ENCODE assay signal across 23 cellular contexts in genomic region chr2:159003555-159003954, GRCh38.
"Had no signal": no experiment of that assay in that cellular context is flagged by ENCODE, and none has a peak within 500 bp of the region (broad histone marks: within the 10 kb centered on the region; RNA-seq: fewer than 3 reads in every experiment).

No MANE protein-coding gene starts in this region.

- H3K36me3 Mint-ChIP-seq: activated naive CD4-positive, alpha-beta T cell treated with anti-CD3 and anti-CD28 coated beads, Interleukin-2, amount 50 U/mL, for 24 hours; memory B cell had no signal

- H3K4me3 Mint-ChIP-seq: activated CD4-positive, alpha-beta T cell treated with anti-CD3 and anti-CD28 coated beads, Interleukin-2, amount 10 ng/mL, durations not matched to agents 7 days and 5 days; activated CD8-positive, alpha-beta T cell treated with anti-CD3 and anti-CD28 coated beads for 36 hours; activated naive CD4-positive, alpha-beta T cell treated with anti-CD3 and anti-CD28 coated beads, Interleukin-2, amount 50 U/mL, for 24 hours; brain; dendritic cell treated with granulocyte-macrophage colony-stimulating factor and Interleukin-4, amounts not matched to agents 40 ng/mL and 50 ng/mL, for 4 days; memory B cell; T-helper 2 cell treated with Interferon-gamma antibody and Interleukin-4, amounts not matched to agents 5 μg/mL and 100 μg/mL, for 36 hours had no signal

- H3K4me3 ChIP-seq: mucosa of descending colon, spleen had no signal

- H3K9me3 ChIP-seq: mucosa of descending colon had no signal

- ATAC-seq: activated CD8-positive, alpha-beta T cell treated with anti-CD3 and anti-CD28 coated beads for 36 hours; mucosa of descending colon had no signal

- H3K27ac Mint-ChIP-seq: activated CD4-positive, alpha-beta T cell treated with anti-CD3 and anti-CD28 coated beads, Interleukin-2, amount 10 ng/mL, durations not matched to agents 7 days and 5 days; activated CD8-positive, alpha-beta T cell treated with anti-CD3 and anti-CD28 coated beads for 36 hours; activated naive CD4-positive, alpha-beta T cell treated with anti-CD3 and anti-CD28 coated beads, Interleukin-2, amount 50 U/mL, for 24 hours; dendritic cell treated with granulocyte-macrophage colony-stimulating factor and Interleukin-4, amounts not matched to agents 40 ng/mL and 50 ng/mL, for 4 days; memory B cell; nephron progenitor cell; T-helper 2 cell treated with Interferon-gamma antibody and Interleukin-4, amounts not matched to agents 5 μg/mL and 100 μg/mL, for 36 hours had no signal

- H3K9me3 Mint-ChIP-seq: activated CD4-positive, alpha-beta T cell treated with anti-CD3 and anti-CD28 coated beads, Interleukin-2, amount 10 ng/mL, durations not matched to agents 7 days and 5 days; activated CD8-positive, alpha-beta T cell treated with anti-CD3 and anti-CD28 coated beads for 36 hours; activated naive CD4-positive, alpha-beta T cell treated with anti-CD3 and anti-CD28 coated beads, Interleukin-2, amount 50 U/mL, for 24 hours; T-helper 2 cell treated with Interferon-gamma antibody and Interleukin-4, amounts not matched to agents 5 μg/mL and 100 μg/mL, for 36 hours had no signal

- H3K4me1 Mint-ChIP-seq: activated naive CD4-positive, alpha-beta T cell treated with anti-CD3 and anti-CD28 coated beads, Interleukin-2, amount 50 U/mL, for 24 hours; nephron progenitor cell had no signal

- H3K36me3 ChIP-seq: WERI-Rb-1 had no signal

- FAIRE-seq: frontal cortex, TTC549 had no signal

- H3K27ac ChIP-seq: spleen, WERI-Rb-1 had no signal

- H3K27me3 Mint-ChIP-seq: activated CD4-positive, alpha-beta T cell treated with anti-CD3 and anti-CD28 coated beads, Interleukin-2, amount 10 ng/mL, durations not matched to agents 7 days and 5 days; activated naive CD4-positive, alpha-beta T cell treated with anti-CD3 and anti-CD28 coated beads, Interleukin-2, amount 50 U/mL, for 24 hours; brain; dendritic cell treated with granulocyte-macrophage colony-stimulating factor and Interleukin-4, amounts not matched to agents 40 ng/mL and 50 ng/mL, for 4 days had no signal

- DNase-seq: activated CD4-positive, alpha-beta T cell treated with anti-CD3 and anti-CD28 coated beads, Interleukin-2, amount 10 ng/mL, durations not matched to agents 7 days and 5 days; activated CD4-positive, CD25-positive, alpha-beta regulatory T cell treated with anti-CD3 and anti-CD28 coated beads, Interleukin-2, amount 50 U/mL, for 72 hours; activated CD8-positive, alpha-beta T cell treated with anti-CD3 and anti-CD28 coated beads for 36 hours; activated gamma-delta T cell treated with Interleukin-2 at 50 U/mL for 16 hours; activated T-cell treated with anti-CD3 and anti-CD28 coated beads, Interleukin-2, amount 50 U/mL, for 1 hour; aorta; effector CD8-positive, alpha-beta T cell; glutamatergic neuron; hippocampal formation; mucosa of descending colon; nephron progenitor cell; nucleus accumbens; spleen; stimulated activated CD4-positive, alpha-beta T cell treated with anti-CD3 and anti-CD28 coated beads, Interleukin-4, amount 100 ng/mL, for 1 hour; stimulated activated naive CD4-positive, alpha-beta T cell; WERI-Rb-1 had no signal

- H3K27me3 ChIP-seq: spleen had no signal
